9 cellular contexts compared by ENCODE assay signal in the genomic region with DNA sequence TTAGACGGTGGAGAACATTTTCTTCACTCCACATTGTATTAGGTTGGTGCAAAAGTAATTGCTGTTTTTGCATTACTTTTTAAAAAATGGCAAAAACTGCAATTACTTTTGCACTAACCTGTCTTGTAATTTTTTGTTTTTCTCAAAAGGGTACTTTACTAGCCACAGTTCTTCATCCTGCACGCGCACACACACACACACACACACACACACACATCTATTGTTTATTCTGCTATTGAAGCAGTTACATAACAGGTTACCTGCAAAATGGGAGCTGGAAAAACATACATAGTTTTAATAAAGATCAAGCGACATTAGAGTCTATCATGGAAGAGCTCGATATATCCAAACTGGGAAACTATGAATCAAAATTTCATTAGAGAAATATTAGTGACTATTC.
DNase-seq lines count a peak whose midpoint lies in the region; ATAC-seq and TF ChIP-seq lines count a peak whose summit lies in the region.
"Had no signal": no experiment of that assay in that cellular context is flagged by ENCODE, and none has a peak within 500 bp of the region (broad histone marks: within the 10 kb centered on the region; RNA-seq: fewer than 3 reads in every experiment).

No MANE protein-coding gene starts in this region.

- peak overlapping the region; percentile 91 for H2AFZ ChIP-seq in KMS-11 (ENCODE audit: low read depth)
- H2AFZ ChIP-seq in mammary epithelial cell (ENCODE audit: low read depth, low read length) = peak overlapping the region; percentile 86

- no peak overlapping the region for H3K9ac ChIP-seq in KMS-11
- H3K9ac ChIP-seq in mammary epithelial cell (ENCODE audit: insufficient read depth, low read length) = peak overlapping the region; percentile 24

- peak; percentile 2 for DNase-seq in COLO668 (lab: John Stamatoyannopoulos, UW; ENCODE audit: unreplicated experiment)
- no peak for DNase-seq in mammary epithelial cell
- no peak for DNase-seq in neural crest cell (ENCODE audit: low read depth, low spot score)
- no peak for DNase-seq in H7
- DNase-seq: cortex of kidney had no signal

- intact Hi-C loops in mammary epithelial cell (cut with micrococcal nuclease) = loop anchor here (5.0 kb wide), 1 partner anchor 88 kb away; no protein-coding TSS in a partner anchor

- peaks cover 32% of the 10 kb centered on the region for H3K4me1 Mint-ChIP-seq in neural crest cell

- no TSS peak for BruUV-seq in mammary epithelial cell (replicated peaks; lab: Mats Ljungman, UMichigan)

- dilution Hi-C loops in mammary epithelial cell (cut with HindIII; ENCODE audit: low sequenced_read_pairs) = no loop called here

- H3K4me1 ChIP-seq in KMS-11 (ENCODE audit: low read depth, poor library complexity, severe bottlenecking) (no peaks in the 10 kb centered on the region), mammary epithelial cell (ENCODE audit: insufficient read depth, low read length) (peaks cover 10% of the 10 kb centered on the region)

- in situ Hi-C loops in mammary epithelial cell (cut with MboI; ENCODE audit: low sequenced_read_pairs in 2 of 2) = no loop called here

- 87% methylated on average over 5 of the region's 5 CpGs for WGBS in mammary epithelial cell (ENCODE audit: low coverage, missing lambda C conversion rate)

- H3K4me3 Mint-ChIP-seq in neural crest cell = peak overlapping the region; percentile 62

- TF ChIP-seq CTCF in KMS-11 (conservative IDR thresholded peaks at IDR 0.05; ENCODE audit: low read depth, low read length) (no peak), mammary epithelial cell (conservative IDR thresholded peaks at IDR 0.05 in 1 of 2, IDR thresholded peaks at IDR 0.05 in 1 of 2; ENCODE audit: extremely low read depth in 1 of 2, insufficient read depth in 1 of 2, low read depth in 1 of 2, low read length in 2 of 2) (no peak), neural crest cell (conservative IDR thresholded peaks at IDR 0.05) (no peak)

- H3K9me3 ChIP-seq in mammary epithelial cell (replicated peaks; ENCODE audit: insufficient read depth, low read length) = no peaks in the 10 kb centered on the region

- H3K27me3 Mint-ChIP-seq in neural crest cell (ENCODE audit: low read depth) = peaks cover 10% of the 10 kb centered on the region

- peaks cover under 1% of the 10 kb centered on the region for H3K9me3 Mint-ChIP-seq in neural crest cell

- H3K27ac ChIP-seq in KMS-11 (no peak overlapping the region), mammary epithelial cell (ENCODE audit: insufficient read depth, low read depth, low read length) (no peak overlapping the region)

- H3K36me3 ChIP-seq in KMS-11 (ENCODE audit: insufficient read depth) (no peaks in the 10 kb centered on the region), mammary epithelial cell (ENCODE audit: insufficient read depth, low read length) (no peaks in the 10 kb centered on the region), H7 (replicated peaks; ENCODE audit: control insufficient read depth, insufficient read depth, low read length) (no peaks in the 10 kb centered on the region)

- H3K4me3 ChIP-seq in KMS-11 (IDR thresholded peaks at IDR 0.05; ENCODE audit: insufficient read depth, low read depth, low read length) (no peak overlapping the region), mammary epithelial cell (replicated peaks in 1 of 3; ENCODE audit: insufficient read depth in 1 of 3, low read depth in 2 of 3, low read length in 3 of 3) (no peak overlapping the region), H7 (ENCODE audit: insufficient read depth, low read depth, low read length) (no peak overlapping the region)

- H3K36me3 Mint-ChIP-seq in neural crest cell (ENCODE audit: low read depth) = no peaks in the 10 kb centered on the region

- ATAC-seq in HG02970 (IDR thresholded peaks at IDR 0.05; ENCODE audit: low FRiP score, unreplicated experiment) = no peak
- ATAC-seq in GM18520 (IDR thresholded peaks at IDR 0.05; ENCODE audit: unreplicated experiment) = no peak
- ATAC-seq in HG03432 (IDR thresholded peaks at IDR 0.05; ENCODE audit: unreplicated experiment) = no peak

- H3K79me2 ChIP-seq in KMS-11 (ENCODE audit: insufficient read depth, low read depth) (no peaks in the 10 kb centered on the region), mammary epithelial cell (ENCODE audit: insufficient read depth, low read length) (no peaks in the 10 kb centered on the region)

- H4K20me1 ChIP-seq in KMS-11 (ENCODE audit: insufficient read depth) (no peaks in the 10 kb centered on the region), mammary epithelial cell (ENCODE audit: insufficient read depth, low read length) (no peaks in the 10 kb centered on the region)

- CTCF ChIA-PET in mammary epithelial cell (lab: Charles Lee; ENCODE audit: low non-redundant PET) = no interaction called here

- H3K4me2 ChIP-seq in KMS-11 (peak overlapping the region; percentile 73), mammary epithelial cell (ENCODE audit: insufficient read depth, low read depth, low read length) (no peak overlapping the region)

- H3K27me3 ChIP-seq in KMS-11 (ENCODE audit: insufficient read depth, low read depth) (no peaks in the 10 kb centered on the region), mammary epithelial cell (ENCODE audit: insufficient read depth, low read length) (no peaks in the 10 kb centered on the region), H7 (ENCODE audit: control insufficient read depth, insufficient read depth, low read length) (no peaks in the 10 kb centered on the region)

- no peak overlapping the region for H3K27ac Mint-ChIP-seq in neural crest cell (ENCODE audit: unreplicated experiment)
